In genomic region chr11:64723117-64723906, GRCh38 we compare ENCODE assay signal across 8 cellular contexts. TPM values are rescaled to one million over a fixed set of nuclear protein-coding genes. Genes with fewer than 3 reads are reported as not detected.
DNase-seq lines count a peak whose midpoint lies in the region; ATAC-seq and TF ChIP-seq lines count a peak whose summit lies in the region.

NRXN2 (minus strand) TSS chr11:64723197; CDS start chr11:64713699, 9,498 bp downstream.

- 2 to 5% methylated on average over 17 to 54 of the region's 66 CpGs for WGBS in lower leg skin, 2 donors

- H3K4me1 ChIP-seq in ACC112 (ENCODE audit: control insufficient read depth, insufficient read depth, low read length, unreplicated experiment) = no peaks in the 10 kb centered on the region

- peak in 1 of 3 donors; percentile 24 for TF ChIP-seq CTCF in lower leg skin (IDR thresholded peaks at IDR 0.05)

- H3K4me3 ChIP-seq in ACC112 (ENCODE audit: low read depth, low read length) (peak within 1 kb of the TSS; percentile 84), lower leg skin (ENCODE audit: low read depth, poor library complexity, severe bottlenecking) (peak within 1 kb of the TSS; percentile 56)

- peak; percentile 82 for ATAC-seq in GM18907 (IDR thresholded peaks at IDR 0.05; ENCODE audit: unreplicated experiment)
- ATAC-seq in HG03196 (IDR thresholded peaks at IDR 0.05; ENCODE audit: unreplicated experiment) = peak; percentile 70

- intact Hi-C loops in lower leg skin (cut with DNase I; ENCODE audit: low total_unique reads) = no loop called here

- no peaks in the 10 kb centered on the region for H3K79me2 ChIP-seq in ACC112 (ENCODE audit: control insufficient read depth, insufficient read depth, low read length, unreplicated experiment)

- H3K36me3 ChIP-seq in ACC112 (ENCODE audit: insufficient read depth, low read length) = no peaks in the 10 kb centered on the region

- H3K27me3 ChIP-seq in ACC112 (ENCODE audit: insufficient read depth, low read length) = peaks cover 37% of the 10 kb centered on the region

- no peak within 1 kb of the TSS for H3K27ac ChIP-seq in ACC112 (ENCODE audit: low read depth, low read length)

- peak; percentile 84 for DNase-seq in NCI-H510A (lab: John Stamatoyannopoulos, UW)
- DNase-seq in activated CD4-positive, alpha-beta T cell treated with anti-CD3 and anti-CD28 coated beads, Interleukin-2, amount 50 U/mL, for 24 hours (ENCODE audit: low read depth in 1 of 2, low spot score in 1 of 2) = peak; percentile 62 to 82
- peak; percentile 81 for DNase-seq in dermis blood vessel endothelial cell
- DNase-seq in lower leg skin (ENCODE audit: low spot score in 2 of 2) = peak; percentile 65 to 94
- DNase-seq in stimulated activated CD4-positive, alpha-beta T cell treated with anti-CD3 and anti-CD28 coated beads, Interleukin-4, amount 100 ng/mL, for 48 hours (ENCODE audit: low read depth in 2 of 2) = peak; percentile 82 to 86

- no peak for TF ChIP-seq POLR2A in lower leg skin (IDR thresholded peaks at IDR 0.05)

- peak within 1 kb of the TSS; percentile 99 for H2AFZ ChIP-seq in ACC112 (ENCODE audit: low read length, unreplicated experiment)

RNA-seq across cellular contexts. Expression of gene NRXN2, which starts in this region (rescaled TPM):
- total RNA-seq in dermis blood vessel endothelial cell = not detected in 2 replicates
- total RNA-seq in lower leg skin = 1 to 10 TPM in 2 of 4 donors, under 1 TPM in 1, not detected in 1; 0.27 to 7.0 (median 1.1) TPM

Comparison
In these comparisons a context has a peak if more than half of its experiments do, and no peak if none do; other contexts are left out.
1. Peak in DNase-seq in dermis blood vessel endothelial cell; RNA of the gene not detected or under 1 TPM.